Comparison of ENCODE assay signal across 30 cellular contexts in genomic region chrX:117305168-117305766, GRCh38.
"Had no signal": no experiment of that assay in that cellular context is flagged by ENCODE, and none has a peak within 500 bp of the region (broad histone marks: within the 10 kb centered on the region; RNA-seq: fewer than 3 reads in every experiment).

No MANE protein-coding gene starts in this region.

- H3K4me1 Mint-ChIP-seq: naive B cell; naive thymus-derived CD8-positive, alpha-beta T cell; nephron progenitor cell; neural crest cell; stimulated activated effector memory CD8-positive, alpha-beta T cell treated with anti-CD3 and anti-CD28 coated beads, Interleukin-12 subunit alpha, Interleukin-12 subunit beta, amount 100 ng/mL, for 72 hours; stimulated activated naive B cell treated with anti-CD40 and anti-IgM and Interleukin-4, amounts not matched to agents 10 μg/mL and 1 μg/mL and 100 μg/mL, for 72 hours had no signal

- H3K27me3 ChIP-seq: neutrophil, right lobe of liver, stomach, testis, tibial artery, transverse colon, upper lobe of right lung, uterus had no signal

- H3K36me3 ChIP-seq: neutrophil, pancreas, right lobe of liver, stomach, tibial artery, transverse colon, upper lobe of right lung, uterus had no signal

- H3K9me3 ChIP-seq: neutrophil, pancreas, psoas muscle, right lobe of liver, testis, tibial artery, transverse colon, upper lobe of right lung, uterus had no signal

- H3K9me3 Mint-ChIP-seq: stimulated activated naive CD8-positive, alpha-beta T cell treated with anti-CD3 and anti-CD28 coated beads, Interleukin-15, Interleukin-2, amounts not matched to agents 100 ng/mL and 50 ng/mL, for 24 hours; type B pancreatic cell had no signal

- H3K27me3 Mint-ChIP-seq: naive B cell; naive thymus-derived CD8-positive, alpha-beta T cell; natural killer cell treated with Interleukin-12 subunit alpha and Interleukin-12 subunit beta and Interleukin-15 and Interleukin-18, amount 100 ng/mL, for 72 hours; progenitor cell of endocrine pancreas; stimulated activated naive B cell treated with anti-CD40 and anti-IgM and Interleukin-4, amounts not matched to agents 10 μg/mL and 1 μg/mL and 100 μg/mL, for 72 hours; stimulated activated naive CD8-positive, alpha-beta T cell treated with anti-CD3 and anti-CD28 coated beads, Interleukin-15, Interleukin-2, amounts not matched to agents 100 ng/mL and 50 ng/mL, for 24 hours; type B pancreatic cell had no signal

- H3K36me3 Mint-ChIP-seq: naive B cell; naive thymus-derived CD8-positive, alpha-beta T cell; natural killer cell treated with Interleukin-12 subunit alpha and Interleukin-12 subunit beta and Interleukin-15 and Interleukin-18, amount 100 ng/mL, for 72 hours; stimulated activated effector memory CD8-positive, alpha-beta T cell treated with anti-CD3 and anti-CD28 coated beads, Interleukin-12 subunit alpha, Interleukin-12 subunit beta, amount 100 ng/mL, for 72 hours; stimulated activated naive B cell treated with anti-CD40 and anti-IgM and Interleukin-4, amounts not matched to agents 10 μg/mL and 1 μg/mL and 100 μg/mL, for 72 hours; type B pancreatic cell had no signal

- ATAC-seq: naive thymus-derived CD8-positive, alpha-beta T cell; pancreas; psoas muscle; right cardiac atrium; stimulated activated effector memory CD8-positive, alpha-beta T cell treated with anti-CD3 and anti-CD28 coated beads, Interleukin-12 subunit alpha, Interleukin-12 subunit beta, amount 100 ng/mL, for 72 hours; stimulated activated naive B cell treated with anti-CD40 and anti-IgM and Interleukin-4, amounts not matched to agents 10 μg/mL and 1 μg/mL and 100 μg/mL, for 72 hours; upper lobe of right lung had no signal

- H3K27ac Mint-ChIP-seq: naive B cell; naive thymus-derived CD8-positive, alpha-beta T cell; natural killer cell treated with Interleukin-12 subunit alpha and Interleukin-12 subunit beta and Interleukin-15 and Interleukin-18, amount 100 ng/mL, for 72 hours; nephron progenitor cell; progenitor cell of endocrine pancreas; stimulated activated effector memory CD8-positive, alpha-beta T cell treated with anti-CD3 and anti-CD28 coated beads, Interleukin-12 subunit alpha, Interleukin-12 subunit beta, amount 100 ng/mL, for 72 hours; stimulated activated naive B cell treated with anti-CD40 and anti-IgM and Interleukin-4, amounts not matched to agents 10 μg/mL and 1 μg/mL and 100 μg/mL, for 72 hours; stimulated activated naive CD8-positive, alpha-beta T cell treated with anti-CD3 and anti-CD28 coated beads, Interleukin-15, Interleukin-2, amounts not matched to agents 100 ng/mL and 50 ng/mL, for 24 hours; type B pancreatic cell had no signal

- H3K4me1 ChIP-seq: pancreas, psoas muscle, right lobe of liver, stomach, testis, tibial artery, transverse colon, upper lobe of right lung, uterus had no signal

- DNase-seq: naive B cell; naive thymus-derived CD8-positive, alpha-beta T cell; nephron progenitor cell; nucleus accumbens; pancreas; posterior cingulate gyrus; psoas muscle; right cardiac atrium; right lobe of liver; stimulated activated CD4-positive, alpha-beta T cell treated with anti-CD3 and anti-CD28 coated beads, Interleukin-15, amount 100 ng/mL, for 24 hours; stimulated activated CD4-positive, alpha-beta T cell treated with anti-CD3 and anti-CD28 coated beads, Interleukin-2, amount 100 ng/mL, for 24 hours; stimulated activated CD4-positive, alpha-beta T cell treated with anti-CD3 and anti-CD28 coated beads, Interleukin-2, amount 100 ng/mL, for 48 hours; stimulated activated CD4-positive, alpha-beta T cell treated with anti-CD3 and anti-CD28 coated beads, Interleukin-4, amount 100 ng/mL, for 24 hours; stimulated activated naive B cell treated with anti-CD40 and anti-IgM and Interleukin-4, amounts not matched to agents 10 μg/mL and 1 μg/mL and 100 μg/mL, for 72 hours; stimulated activated naive CD4-positive, alpha-beta T cell treated with Interleukin-2 at 50 U/mL for 16 hours; stomach; testis; tibial artery; transverse colon; upper lobe of right lung; uterus had no signal

- H3K4me3 Mint-ChIP-seq: naive B cell; naive thymus-derived CD8-positive, alpha-beta T cell; natural killer cell treated with Interleukin-12 subunit alpha and Interleukin-12 subunit beta and Interleukin-15 and Interleukin-18, amount 100 ng/mL, for 72 hours; nephron progenitor cell; neural crest cell; stimulated activated effector memory CD8-positive, alpha-beta T cell treated with anti-CD3 and anti-CD28 coated beads, Interleukin-12 subunit alpha, Interleukin-12 subunit beta, amount 100 ng/mL, for 72 hours; stimulated activated naive B cell treated with anti-CD40 and anti-IgM and Interleukin-4, amounts not matched to agents 10 μg/mL and 1 μg/mL and 100 μg/mL, for 72 hours; stimulated activated naive CD8-positive, alpha-beta T cell treated with anti-CD3 and anti-CD28 coated beads, Interleukin-15, Interleukin-2, amounts not matched to agents 100 ng/mL and 50 ng/mL, for 24 hours; type B pancreatic cell had no signal

- H3K4me3 ChIP-seq: pancreas, psoas muscle, right lobe of liver, skin epidermis, smooth muscle cell, stomach, testis, tibial artery, transverse colon, upper lobe of right lung, uterus had no signal

- H3K27ac ChIP-seq: neutrophil, pancreas, psoas muscle, right lobe of liver, skin epidermis, stomach, testis, tibial artery, transverse colon, upper lobe of right lung, uterus had no signal

- FAIRE-seq: pancreas had no signal
